1 cellular context compared by ENCODE assay signal in genomic region chr6:138105446-138105845, GRCh38.
TF ChIP-seq lines count a peak whose summit lies in the region.

No MANE protein-coding gene starts in this region.

TF ChIP-seq in HepG2, 621 proteins besides CTCF, POLR2A, EP300 and RAD21 (continued from another document and continues in another):
- TF ChIP-seq ZBTB49 (CRISPR knock-in tag; IDR thresholded peaks at IDR 0.05; ENCODE audit: borderline replicate concordance) (no peak), ZSCAN22 (CRISPR knock-in tag; IDR thresholded peaks at IDR 0.05) (no peak), ZBTB38 (CRISPR knock-in tag; IDR thresholded peaks at IDR 0.05) (no peak; the same call in 1 of the 2 replicates), ZNF235 (CRISPR knock-in tag; IDR thresholded peaks at IDR 0.05; ENCODE audit: borderline replicate concordance) (no peak), KAT8 (CRISPR knock-in tag; IDR thresholded peaks at IDR 0.05) (no peak), SIX4 (CRISPR knock-in tag; IDR thresholded peaks at IDR 0.05) (no peak), HES4 (CRISPR knock-in tag; IDR thresholded peaks at IDR 0.05; ENCODE audit: borderline replicate concordance) (no peak), SOX13 (IDR thresholded peaks at IDR 0.05) (no peak), SOX13 (CRISPR knock-in tag; conservative IDR thresholded peaks at IDR 0.05 in 1 of 2, IDR thresholded peaks at IDR 0.05 in 1 of 2) (peak in 1 of 2 experiments; percentile 43; a peak in 1 of 4 replicates), ZNF335 (CRISPR knock-in tag; IDR thresholded peaks at IDR 0.05) (no peak), SAP130 (CRISPR knock-in tag; IDR thresholded peaks at IDR 0.05; ENCODE audit: low read depth) (peak; percentile 24), MTF1 (CRISPR knock-in tag; IDR thresholded peaks at IDR 0.05) (no peak), ZNF503 (CRISPR knock-in tag; IDR thresholded peaks at IDR 0.05) (no peak), ZNF800 (CRISPR knock-in tag; IDR thresholded peaks at IDR 0.05) (0 out of 2 replicates have a peak, but pooled peaks have one; percentile 14), ELF3 (CRISPR knock-in tag; IDR thresholded peaks at IDR 0.05) (no peak), MLXIP (CRISPR knock-in tag; IDR thresholded peaks at IDR 0.05; ENCODE audit: borderline replicate concordance) (no peak), AKNA (CRISPR knock-in tag; IDR thresholded peaks at IDR 0.05; ENCODE audit: borderline replicate concordance) (no peak), HNF4A (CRISPR knock-in tag; IDR thresholded peaks at IDR 0.05) (no peak), MED1 (CRISPR knock-in tag; IDR thresholded peaks at IDR 0.05) (no peak), MXI1 (IDR thresholded peaks at IDR 0.05; ENCODE audit: borderline replicate concordance, low read depth, low read length) (no peak), ATF3 (CRISPR knock-in tag; IDR thresholded peaks at IDR 0.05) (0 out of 2 replicates have a peak, but pooled peaks have one; percentile 26), ATF6 (CRISPR knock-in tag; conservative IDR thresholded peaks at IDR 0.05) (no peak), HMG20A (CRISPR knock-in tag; IDR thresholded peaks at IDR 0.05; ENCODE audit: borderline replicate concordance) (peak; percentile 10; the same call in 1 of the 2 replicates), NFE2L1 (CRISPR knock-in tag; IDR thresholded peaks at IDR 0.05; ENCODE audit: borderline replicate concordance) (no peak), FOXC1 (CRISPR knock-in tag; IDR thresholded peaks at IDR 0.05; ENCODE audit: borderline replicate concordance) (no peak), UBTF (CRISPR knock-in tag; IDR thresholded peaks at IDR 0.05) (no peak), SIN3A (IDR thresholded peaks at IDR 0.05; ENCODE audit: borderline replicate concordance, low read depth, low read length) (peak; percentile 23; the same call in 1 of the 2 replicates), ZNF460 (CRISPR knock-in tag; IDR thresholded peaks at IDR 0.05; ENCODE audit: borderline replicate concordance) (no peak), ASH2L (IDR thresholded peaks at IDR 0.05; ENCODE audit: insufficient read length, low read depth, low read length) (no peak), MAX (IDR thresholded peaks at IDR 0.05) (no peak), POLR2AphosphoS2 (IDR thresholded peaks at IDR 0.05; ENCODE audit: low read depth, low read length) (no peak), ZNF773 (CRISPR knock-in tag; IDR thresholded peaks at IDR 0.05; ENCODE audit: borderline replicate concordance) (no peak), ZBTB1 (CRISPR knock-in tag; IDR thresholded peaks at IDR 0.05; ENCODE audit: borderline replicate concordance) (no peak), ZNF639 (CRISPR knock-in tag; conservative IDR thresholded peaks at IDR 0.05) (no peak), KDM5B (CRISPR knock-in tag; IDR thresholded peaks at IDR 0.05; ENCODE audit: borderline replicate concordance) (no peak), MYC (CRISPR knock-in tag; IDR thresholded peaks at IDR 0.05; ENCODE audit: borderline replicate concordance) (no peak), FOSL2 (CRISPR knock-in tag; IDR thresholded peaks at IDR 0.05) (peak; percentile 49), THAP11 (CRISPR knock-in tag; IDR thresholded peaks at IDR 0.05) (0 out of 2 replicates have a peak, but pooled peaks have one; percentile 4), ZFP37 (CRISPR knock-in tag; IDR thresholded peaks at IDR 0.05; ENCODE audit: borderline replicate concordance) (no peak), CHCHD3 (CRISPR knock-in tag; IDR thresholded peaks at IDR 0.05) (no peak), JARID2 (CRISPR knock-in tag; IDR thresholded peaks at IDR 0.05; ENCODE audit: insufficient replicate concordance) (no peak)
